Comparison of ENCODE assay signal across 15 cellular contexts in the genomic region with DNA sequence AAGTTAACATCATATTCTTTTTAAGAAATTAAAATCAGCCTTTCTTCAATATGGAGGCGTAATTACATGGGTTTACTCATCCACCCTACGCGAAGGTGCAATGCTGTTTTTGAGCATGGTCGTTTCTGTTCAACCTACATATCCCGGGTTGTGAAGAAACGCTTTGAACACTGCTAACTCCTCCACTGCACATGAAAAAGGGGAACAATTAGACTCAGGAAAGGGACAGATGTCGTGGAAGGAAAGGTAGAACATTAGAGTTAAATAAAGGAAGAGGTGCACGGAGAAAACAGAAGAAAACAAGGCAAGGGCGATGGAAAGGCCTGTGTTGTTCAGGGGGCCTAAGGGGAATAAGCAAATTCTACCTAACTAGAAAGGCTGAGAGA. TPM values are rescaled to one million over a fixed set of nuclear protein-coding genes. Genes with fewer than 3 reads are reported as not detected.
DNase-seq lines count a peak whose midpoint lies in the region; ATAC-seq, FAIRE-seq and TF ChIP-seq lines count a peak whose summit lies in the region.
"Had no signal": no experiment of that assay in that cellular context is flagged by ENCODE, and none has a peak within 500 bp of the region (broad histone marks: within the 10 kb centered on the region; RNA-seq: fewer than 3 reads in every experiment).

No MANE protein-coding gene starts in this region.

- TF ChIP-seq CTCF in omental fat pad (IDR thresholded peaks at IDR 0.05): no peak

- no peak for FAIRE-seq in small intestine (lab: Jason Lieb, UNC)

- H3K36me3 ChIP-seq in HAP-1 (replicated peaks) (peaks cover 19% of the 10 kb centered on the region), mesodermal cell (ENCODE audit: control insufficient read depth, insufficient read depth, low read length) (no peaks in the 10 kb centered on the region), small intestine (ENCODE audit: control insufficient read depth in 2 of 2, insufficient read depth in 2 of 2, low read length in 2 of 2) (no peaks in the 10 kb centered on the region)
- H3K36me3 ChIP-seq: esophagus squamous epithelium had no signal

- no peak for ATAC-seq in omental fat pad (ENCODE audit: low FRiP score)
- no peak for ATAC-seq in HG03108 (IDR thresholded peaks at IDR 0.05; ENCODE audit: unreplicated experiment)

- H3K27me3 ChIP-seq in HAP-1 (ENCODE audit: low read depth) (no peaks in the 10 kb centered on the region), small intestine (ENCODE audit: control insufficient read depth in 2 of 2, insufficient read depth in 2 of 2, low read length in 2 of 2) (peaks cover 14 to 53% of the 10 kb centered on the region in 2 donors)

- peak; percentile 56 for DNase-seq in NCI-H1092 treated with DMSO at 0.1 percent for 48 hours (lab: John Stamatoyannopoulos, UW)
- no peak for DNase-seq in NCI-H1092 (lab: John Stamatoyannopoulos, UW)
- DNase-seq in HAP-1 (ENCODE audit: low spot score in 2 of 2): no peak
- DNase-seq in small intestine: no peak
- no peak for DNase-seq in omental fat pad (ENCODE audit: low spot score)
- DNase-seq: 8988T; esophagus squamous epithelium; islet precursor cell; SIG-M5; stimulated activated naive CD4-positive, alpha-beta T cell treated with Interleukin-2 at 50 U/mL for 16 hours had no signal

- 27 to 47% methylated on average over 6 to 7 of the region's 9 CpGs for WGBS in mesodermal cell (ENCODE audit: insufficient coverage in 2 of 2), 2 experiments
- WGBS in small intestine, 3 donors: 41 to 46% (median 45%) methylated on average over 9 of the region's 9 CpGs

- in situ Hi-C loops in HAP-1 (cut with MboI; ENCODE audit: low sequenced_read_pairs): no loop called here

- H3K27ac ChIP-seq in angular gyrus (ENCODE audit: low read depth, low read length) (peak overlapping the region; percentile 50), mesodermal cell (ENCODE audit: low read depth, low read length, severe bottlenecking) (peak overlapping the region; percentile 82), small intestine (ENCODE audit: low read depth in 1 of 2, low read length in 1 of 2) (no peak overlapping the region)
- H3K27ac ChIP-seq: esophagus squamous epithelium had no signal

- peaks cover 12% of the 10 kb centered on the region; the same call in 1 of the 2 replicates for H3K4me1 ChIP-seq in HAP-1
- peaks cover 7% of the 10 kb centered on the region for H3K4me1 ChIP-seq in mesodermal cell (ENCODE audit: control insufficient read depth, insufficient read depth, low read length, poor library complexity, severe bottlenecking)
- H3K4me1 ChIP-seq in small intestine (ENCODE audit: control insufficient read depth in 2 of 2, insufficient read depth in 1 of 2, low read depth in 1 of 2, low read length in 1 of 2): peaks cover 0 to 7% of the 10 kb centered on the region in 2 donors

- H3K4me3 ChIP-seq in HAP-1: peak overlapping the region; percentile 59
- peak overlapping the region; percentile 47 for H3K4me3 ChIP-seq in mesodermal cell (ENCODE audit: extremely low read depth, insufficient read depth, low read length, poor library complexity, severe bottlenecking)
- no peak overlapping the region for H3K4me3 ChIP-seq in small intestine (ENCODE audit: low read depth in 1 of 2, low read length in 2 of 2)

- H3K9me3 ChIP-seq in HAP-1: no peaks in the 10 kb centered on the region
- H3K9me3 ChIP-seq in mesodermal cell (ENCODE audit: control insufficient read depth, low read length): no peaks in the 10 kb centered on the region
- no peaks in the 10 kb centered on the region for H3K9me3 ChIP-seq in small intestine (ENCODE audit: control insufficient read depth, low read depth)

RNA-seq across cellular contexts. Expression of a gene that starts 4.1 kb away (rescaled TPM):
- polyA plus RNA-seq in mesodermal cell (2013, experiment 1 of 2): 5.5 TPM
- 4.1 TPM for polyA plus RNA-seq in mesodermal cell (2013, experiment 2 of 2)
- polyA plus RNA-seq in small intestine: under 1 TPM in 1 of 3 donors, not detected in 2; 0.01 TPM
- total RNA-seq in omental fat pad: not detected
- total RNA-seq: esophagus squamous epithelium, MCF 10A, osteoblast had no signal

RNA-seq across cellular contexts. Expression of a gene that starts 14.1 kb away (rescaled TPM):
- polyA plus RNA-seq in mesodermal cell (2013, experiment 1 of 2): 22.0 TPM
- polyA plus RNA-seq in mesodermal cell (2013, experiment 2 of 2): 13.8 TPM
- polyA plus RNA-seq in small intestine: under 1 TPM in 1 of 3 donors, not detected in 2; 0.04 TPM
- not detected for total RNA-seq in omental fat pad
- total RNA-seq: osteoblast had no signal

Comparison
In these comparisons a context has a peak if more than half of its experiments do, and no peak if none do; other contexts are left out.
1. H3K4me3 ChIP-seq: peak in HAP-1 (single experiment) and mesodermal cell (single experiment); none in small intestine (0 of 2).
2. H3K27ac ChIP-seq: peak in angular gyrus (single experiment) and mesodermal cell (single experiment); none in small intestine (0 of 2).